In genomic region chr4:73413294-73413755, GRCh38 we compare ENCODE assay signal across 43 cellular contexts. TPM values are rescaled to one million over a fixed set of nuclear protein-coding genes. Genes with fewer than 3 reads are reported as not detected.
"Had no signal": no experiment of that assay in that cellular context is flagged by ENCODE, and none has a peak within 500 bp of the region (broad histone marks: within the 10 kb centered on the region; RNA-seq: fewer than 3 reads in every experiment).

No MANE protein-coding gene starts in this region.

- FAIRE-seq: astrocyte, bronchial epithelial cell had no signal

- H3K27ac ChIP-seq: adrenal gland, ascending aorta, body of pancreas, brain microvascular endothelial cell, breast epithelium, cardiac muscle cell had no signal

- DNase-seq: activated effector memory CD4-positive, alpha-beta T cell treated with anti-CD3 and anti-CD28 coated beads, Interleukin-2, amount 50 U/mL, for 16 hours; activated effector memory CD4-positive, alpha-beta T cell treated with Interleukin-2 at 50 U/mL for 16 hours; activated gamma-delta T cell; activated gamma-delta T cell treated with Interleukin-2 at 50 U/mL for 16 hours; activated naive CD4-positive, alpha-beta T cell; activated naive CD4-positive, alpha-beta T cell treated with anti-CD3 and anti-CD28 coated beads for 36 hours; activated naive CD4-positive, alpha-beta T cell treated with anti-CD3 and anti-CD28 coated beads, Interleukin-2, amount 10 ng/mL, durations not matched to agents 7 days and 5 days; activated naive CD4-positive, alpha-beta T cell treated with anti-CD3 and anti-CD28 coated beads, Interleukin-2, amount 50 U/mL, for 16 hours; activated naive CD4-positive, alpha-beta T cell treated with Interleukin-2 at 50 U/mL for 16 hours; activated naive CD8-positive, alpha-beta T cell treated with anti-CD3 and anti-CD28 coated beads for 36 hours; activated naive CD8-positive, alpha-beta T cell treated with anti-CD3 and anti-CD28 coated beads, Interleukin-2, amount 10 ng/mL, durations not matched to agents 7 days and 5 days; activated naive CD8-positive, alpha-beta T cell treated with anti-CD3 and anti-CD28 coated beads, Interleukin-2, amount 50 U/mL, for 24 hours; activated T-cell treated with anti-CD3 and anti-CD28 coated beads for 4 hours; activated T-cell treated with anti-CD3 and anti-CD28 coated beads, Interleukin-2, amount 50 U/mL, for 1 hour; activated T-cell treated with anti-CD3 and anti-CD28 coated beads, Interleukin-2, amount 50 U/mL, for 24 hours; activated T-cell treated with anti-CD3 and anti-CD28 coated beads, Interleukin-2, amount 50 U/mL, for 4 hours; activated T-cell treated with anti-CD3 and anti-CD28 coated beads, Interleukin-2, amount 50 U/mL, for 48 hours; activated T-cell treated with anti-CD3 and anti-CD28 coated beads, Interleukin-2, amount 50 U/mL, for 72 hours; adrenal gland; amniotic stem cell; amygdala; anterior cingulate cortex; aorta; body of pancreas; brain microvascular endothelial cell; caudate nucleus; central memory CD4-positive, alpha-beta T cell; cerebellar nuclear complex had no signal

- H3K36me3 ChIP-seq: adrenal gland, ascending aorta, brain microvascular endothelial cell, breast epithelium, cardiac muscle cell had no signal

- H3K27me3 ChIP-seq: adrenal gland, ascending aorta, body of pancreas, breast epithelium, cardiac muscle cell had no signal

- H3K4me1 ChIP-seq: adrenal gland, ascending aorta, breast epithelium had no signal

- H3K27ac Mint-ChIP-seq: activated naive CD4-positive, alpha-beta T cell treated with anti-CD3 and anti-CD28 coated beads for 36 hours; activated naive CD4-positive, alpha-beta T cell treated with anti-CD3 and anti-CD28 coated beads, Interleukin-2, amount 10 ng/mL, durations not matched to agents 7 days and 5 days; activated naive CD4-positive, alpha-beta T cell treated with anti-CD3 and anti-CD28 coated beads, Interleukin-2, amount 50 U/mL, for 24 hours; activated naive CD4-positive, alpha-beta T cell treated with anti-CD3 and anti-CD28 coated beads, Interleukin-2, amount 50 U/mL, for 72 hours; activated naive CD8-positive, alpha-beta T cell; activated naive CD8-positive, alpha-beta T cell treated with anti-CD3 and anti-CD28 coated beads for 36 hours; activated naive CD8-positive, alpha-beta T cell treated with anti-CD3 and anti-CD28 coated beads, Interleukin-2, amount 10 ng/mL, durations not matched to agents 7 days and 5 days; activated naive CD8-positive, alpha-beta T cell treated with anti-CD3 and anti-CD28 coated beads, Interleukin-2, amount 50 U/mL, for 24 hours; activated T-cell treated with anti-CD3 and anti-CD28 coated beads, Interleukin-2, amount 50 U/mL, for 24 hours; activated T-cell treated with anti-CD3 and anti-CD28 coated beads, Interleukin-2, amount 50 U/mL, for 72 hours; activated T-helper 1 cell treated with anti-CD3 and anti-CD28 coated beads, Interleukin-12 subunit alpha, Interleukin-12 subunit beta, Interleukin-2, Interleukin-4 antibody, amounts not matched to agents 30 ng/mL and 10 ng/mL and 1 ng/mL, durations not matched to agents 14 hours and 24 hours and 36 hours; activated T-helper 17 cell treated with anti-CD3 and anti-CD28 coated beads, Interleukin-2, amount 50 U/mL, for 72 hours; activated T-helper 2 cell treated with anti-CD3 and anti-CD28 coated beads, Interferon-gamma antibody, Interleukin-2, Interleukin-4, amounts not matched to agents 10 μg/mL and 5 μg/mL and 100 μg/mL, durations not matched to agents 14 hours and 24 hours and 36 hours; brain had no signal

- H3K4me1 Mint-ChIP-seq: activated naive CD4-positive, alpha-beta T cell treated with anti-CD3 and anti-CD28 coated beads, Interleukin-2, amount 10 ng/mL, durations not matched to agents 7 days and 5 days; activated naive CD4-positive, alpha-beta T cell treated with anti-CD3 and anti-CD28 coated beads, Interleukin-2, amount 50 U/mL, for 24 hours; activated naive CD8-positive, alpha-beta T cell treated with anti-CD3 and anti-CD28 coated beads for 36 hours; activated naive CD8-positive, alpha-beta T cell treated with anti-CD3 and anti-CD28 coated beads, Interleukin-2, amount 10 ng/mL, durations not matched to agents 7 days and 5 days; activated naive CD8-positive, alpha-beta T cell treated with anti-CD3 and anti-CD28 coated beads, Interleukin-2, amount 50 U/mL, for 24 hours; activated T-helper 17 cell treated with anti-CD3 and anti-CD28 coated beads, Interleukin-2, amount 50 U/mL, for 72 hours; brain; central memory CD8-positive, alpha-beta T cell had no signal

- ATAC-seq: activated naive CD4-positive, alpha-beta T cell treated with anti-CD3 and anti-CD28 coated beads, Interleukin-2, amount 50 U/mL, for 72 hours; activated naive CD8-positive, alpha-beta T cell treated with anti-CD3 and anti-CD28 coated beads, Interleukin-2, amount 50 U/mL, for 24 hours; activated T-cell treated with anti-CD3 and anti-CD28 coated beads, Interleukin-2, amount 50 U/mL, for 4 hours; activated T-cell treated with anti-CD3 and anti-CD28 coated beads, Interleukin-2, amount 50 U/mL, for 72 hours; activated T-helper 17 cell treated with anti-CD3 and anti-CD28 coated beads, Interleukin-2, amount 50 U/mL, for 72 hours; body of pancreas had no signal

- H3K9me3 ChIP-seq: adrenal gland, ascending aorta, body of pancreas, breast epithelium had no signal

- H3K4me3 ChIP-seq: adrenal gland, ascending aorta, body of pancreas, breast epithelium, cardiac muscle cell had no signal

- H3K36me3 Mint-ChIP-seq: activated naive CD4-positive, alpha-beta T cell treated with anti-CD3 and anti-CD28 coated beads, Interleukin-2, amount 10 ng/mL, durations not matched to agents 7 days and 5 days; activated naive CD4-positive, alpha-beta T cell treated with anti-CD3 and anti-CD28 coated beads, Interleukin-2, amount 50 U/mL, for 24 hours; activated naive CD4-positive, alpha-beta T cell treated with anti-CD3 and anti-CD28 coated beads, Interleukin-2, amount 50 U/mL, for 72 hours; activated naive CD8-positive, alpha-beta T cell; activated naive CD8-positive, alpha-beta T cell treated with anti-CD3 and anti-CD28 coated beads for 36 hours; activated naive CD8-positive, alpha-beta T cell treated with anti-CD3 and anti-CD28 coated beads, Interleukin-2, amount 10 ng/mL, durations not matched to agents 7 days and 5 days; brain had no signal

- H3K4me3 Mint-ChIP-seq: activated naive CD4-positive, alpha-beta T cell treated with anti-CD3 and anti-CD28 coated beads for 36 hours; activated naive CD4-positive, alpha-beta T cell treated with anti-CD3 and anti-CD28 coated beads, Interleukin-2, amount 10 ng/mL, durations not matched to agents 7 days and 5 days; activated naive CD4-positive, alpha-beta T cell treated with anti-CD3 and anti-CD28 coated beads, Interleukin-2, amount 50 U/mL, for 24 hours; activated naive CD8-positive, alpha-beta T cell; activated naive CD8-positive, alpha-beta T cell treated with anti-CD3 and anti-CD28 coated beads for 36 hours; activated naive CD8-positive, alpha-beta T cell treated with anti-CD3 and anti-CD28 coated beads, Interleukin-2, amount 10 ng/mL, durations not matched to agents 7 days and 5 days; activated naive CD8-positive, alpha-beta T cell treated with anti-CD3 and anti-CD28 coated beads, Interleukin-2, amount 50 U/mL, for 24 hours; activated T-cell treated with anti-CD3 and anti-CD28 coated beads, Interleukin-2, amount 50 U/mL, for 24 hours; activated T-cell treated with anti-CD3 and anti-CD28 coated beads, Interleukin-2, amount 50 U/mL, for 4 hours; activated T-cell treated with anti-CD3 and anti-CD28 coated beads, Interleukin-2, amount 50 U/mL, for 72 hours; activated T-helper 1 cell treated with anti-CD3 and anti-CD28 coated beads, Interleukin-12 subunit alpha, Interleukin-12 subunit beta, Interleukin-2, Interleukin-4 antibody, amounts not matched to agents 30 ng/mL and 10 ng/mL and 1 ng/mL, durations not matched to agents 14 hours and 24 hours and 36 hours; activated T-helper 17 cell treated with anti-CD3 and anti-CD28 coated beads, Interleukin-2, amount 50 U/mL, for 72 hours; brain; central memory CD8-positive, alpha-beta T cell had no signal

- H3K9me3 Mint-ChIP-seq: activated naive CD4-positive, alpha-beta T cell treated with anti-CD3 and anti-CD28 coated beads for 36 hours; activated naive CD4-positive, alpha-beta T cell treated with anti-CD3 and anti-CD28 coated beads, Interleukin-2, amount 10 ng/mL, durations not matched to agents 7 days and 5 days; activated naive CD4-positive, alpha-beta T cell treated with anti-CD3 and anti-CD28 coated beads, Interleukin-2, amount 50 U/mL, for 24 hours; activated naive CD4-positive, alpha-beta T cell treated with anti-CD3 and anti-CD28 coated beads, Interleukin-2, amount 50 U/mL, for 72 hours; activated naive CD8-positive, alpha-beta T cell treated with anti-CD3 and anti-CD28 coated beads for 36 hours; activated naive CD8-positive, alpha-beta T cell treated with anti-CD3 and anti-CD28 coated beads, Interleukin-2, amount 10 ng/mL, durations not matched to agents 7 days and 5 days; activated naive CD8-positive, alpha-beta T cell treated with anti-CD3 and anti-CD28 coated beads, Interleukin-2, amount 50 U/mL, for 24 hours; activated T-cell treated with anti-CD3 and anti-CD28 coated beads, Interleukin-2, amount 50 U/mL, for 24 hours; activated T-cell treated with anti-CD3 and anti-CD28 coated beads, Interleukin-2, amount 50 U/mL, for 4 hours; activated T-cell treated with anti-CD3 and anti-CD28 coated beads, Interleukin-2, amount 50 U/mL, for 72 hours; activated T-helper 1 cell treated with anti-CD3 and anti-CD28 coated beads, Interleukin-12 subunit alpha, Interleukin-12 subunit beta, Interleukin-2, Interleukin-4 antibody, amounts not matched to agents 30 ng/mL and 10 ng/mL and 1 ng/mL, durations not matched to agents 14 hours and 24 hours and 36 hours; activated T-helper 17 cell treated with anti-CD3 and anti-CD28 coated beads, Interleukin-2, amount 50 U/mL, for 72 hours; activated T-helper 2 cell treated with anti-CD3 and anti-CD28 coated beads, Interferon-gamma antibody, Interleukin-2, Interleukin-4, amounts not matched to agents 10 μg/mL and 5 μg/mL and 100 μg/mL, durations not matched to agents 14 hours and 24 hours and 36 hours; brain; central memory CD8-positive, alpha-beta T cell had no signal

- H3K27me3 Mint-ChIP-seq: activated naive CD4-positive, alpha-beta T cell treated with anti-CD3 and anti-CD28 coated beads, Interleukin-2, amount 10 ng/mL, durations not matched to agents 7 days and 5 days; activated naive CD4-positive, alpha-beta T cell treated with anti-CD3 and anti-CD28 coated beads, Interleukin-2, amount 50 U/mL, for 24 hours; activated naive CD8-positive, alpha-beta T cell; activated naive CD8-positive, alpha-beta T cell treated with anti-CD3 and anti-CD28 coated beads for 36 hours; activated naive CD8-positive, alpha-beta T cell treated with anti-CD3 and anti-CD28 coated beads, Interleukin-2, amount 10 ng/mL, durations not matched to agents 7 days and 5 days; activated naive CD8-positive, alpha-beta T cell treated with anti-CD3 and anti-CD28 coated beads, Interleukin-2, amount 50 U/mL, for 24 hours; activated T-cell treated with anti-CD3 and anti-CD28 coated beads, Interleukin-2, amount 50 U/mL, for 24 hours; activated T-helper 17 cell treated with anti-CD3 and anti-CD28 coated beads, Interleukin-2, amount 50 U/mL, for 72 hours; central memory CD8-positive, alpha-beta T cell had no signal

RNA-seq across cellular contexts. Expression of gene ALB, which starts 9.2 kb away (rescaled TPM):
- total RNA-seq: activated naive CD4-positive, alpha-beta T cell treated with anti-CD3 and anti-CD28 coated beads for 36 hours; activated naive CD4-positive, alpha-beta T cell treated with anti-CD3 and anti-CD28 coated beads, Interleukin-2, amount 50 U/mL, for 72 hours; activated naive CD8-positive, alpha-beta T cell treated with anti-CD3 and anti-CD28 coated beads for 36 hours; activated naive CD8-positive, alpha-beta T cell treated with anti-CD3 and anti-CD28 coated beads, Interleukin-2, amount 10 ng/mL, durations not matched to agents 7 days and 5 days; activated T-helper 1 cell treated with anti-CD3 and anti-CD28 coated beads, Interleukin-12 subunit alpha, Interleukin-12 subunit beta, Interleukin-2, Interleukin-4 antibody, amounts not matched to agents 30 ng/mL and 10 ng/mL and 1 ng/mL, durations not matched to agents 14 hours and 24 hours and 36 hours; activated T-helper 17 cell treated with anti-CD3 and anti-CD28 coated beads, Interleukin-2, amount 50 U/mL, for 72 hours; activated T-helper 2 cell treated with anti-CD3 and anti-CD28 coated beads, Interferon-gamma antibody, Interleukin-2, Interleukin-4, amounts not matched to agents 10 μg/mL and 5 μg/mL and 100 μg/mL, durations not matched to agents 14 hours and 24 hours and 36 hours; astrocyte; bronchial epithelial cell; cardiac septum had no signal

RNA-seq across cellular contexts. Expression of gene AFP, which starts 22.7 kb away (rescaled TPM):
- total RNA-seq: activated naive CD4-positive, alpha-beta T cell treated with anti-CD3 and anti-CD28 coated beads for 36 hours; activated naive CD4-positive, alpha-beta T cell treated with anti-CD3 and anti-CD28 coated beads, Interleukin-2, amount 50 U/mL, for 72 hours; activated naive CD8-positive, alpha-beta T cell treated with anti-CD3 and anti-CD28 coated beads for 36 hours; activated naive CD8-positive, alpha-beta T cell treated with anti-CD3 and anti-CD28 coated beads, Interleukin-2, amount 10 ng/mL, durations not matched to agents 7 days and 5 days; activated T-cell treated with anti-CD3 and anti-CD28 coated beads, Interleukin-2, amount 50 U/mL, for 72 hours; activated T-helper 1 cell treated with anti-CD3 and anti-CD28 coated beads, Interleukin-12 subunit alpha, Interleukin-12 subunit beta, Interleukin-2, Interleukin-4 antibody, amounts not matched to agents 30 ng/mL and 10 ng/mL and 1 ng/mL, durations not matched to agents 14 hours and 24 hours and 36 hours; activated T-helper 17 cell treated with anti-CD3 and anti-CD28 coated beads, Interleukin-2, amount 50 U/mL, for 72 hours; activated T-helper 2 cell treated with anti-CD3 and anti-CD28 coated beads, Interferon-gamma antibody, Interleukin-2, Interleukin-4, amounts not matched to agents 10 μg/mL and 5 μg/mL and 100 μg/mL, durations not matched to agents 14 hours and 24 hours and 36 hours; ascending aorta; body of pancreas; bronchial epithelial cell; cardiac septum had no signal
- polyA plus RNA-seq: adipose tissue, aorta had no signal
